13 cellular contexts compared by ENCODE assay signal in genomic region chr15:39622660-39623549, GRCh38. TPM values are rescaled to one million over a fixed set of nuclear protein-coding genes. Genes with fewer than 3 reads are reported as not detected.
DNase-seq lines count a peak whose midpoint lies in the region; ATAC-seq and FAIRE-seq lines count a peak whose summit lies in the region.
"Had no signal": no experiment of that assay in that cellular context is flagged by ENCODE, and none has a peak within 500 bp of the region (broad histone marks: within the 10 kb centered on the region; RNA-seq: fewer than 3 reads in every experiment).

No MANE protein-coding gene starts in this region.

- H3K4me1 Mint-ChIP-seq in CD4-positive, CD25-positive, alpha-beta regulatory T cell: peaks cover 27 to 52% (median 40%) of the 10 kb centered on the region in 4 donors

- H3K9me3 Mint-ChIP-seq in CD4-positive, CD25-positive, alpha-beta regulatory T cell: peaks cover 0 to 8% (median 1%) of the 10 kb centered on the region in 7 donors

- no peak overlapping the region for H3K9ac ChIP-seq in neuronal stem cell (ENCODE audit: low read depth, low read length, poor library complexity)

- H3K4me3 Mint-ChIP-seq in CD4-positive, CD25-positive, alpha-beta regulatory T cell: peak overlapping the region in 1 of 4 donors; percentile 18
- H3K4me3 Mint-ChIP-seq: CD14-positive monocyte, memory B cell had no signal

- peak overlapping the region; percentile 16 to 95 (median 27) for H3K27ac Mint-ChIP-seq in CD4-positive, CD25-positive, alpha-beta regulatory T cell
- H3K27ac Mint-ChIP-seq: memory B cell had no signal

- H3K27me3 ChIP-seq in CD4-positive, CD25-positive, alpha-beta regulatory T cell (ENCODE audit: control insufficient read depth, insufficient read depth, low read length): no peaks in the 10 kb centered on the region
- H3K27me3 ChIP-seq in neuronal stem cell (ENCODE audit: control insufficient read depth in 3 of 3, insufficient read depth in 3 of 3, low read depth in 1 of 3, low read length in 3 of 3): no peaks in the 10 kb centered on the region

- H3K4me1 ChIP-seq in CD4-positive, CD25-positive, alpha-beta regulatory T cell (ENCODE audit: control insufficient read depth, insufficient read depth, low read length, poor library complexity, severe bottlenecking): peaks cover 37% of the 10 kb centered on the region
- peaks cover 0 to 1% of the 10 kb centered on the region in 2 donors for H3K4me1 ChIP-seq in neuronal stem cell (ENCODE audit: control insufficient read depth in 2 of 2, insufficient read depth in 1 of 2, low read depth in 1 of 2, low read length in 2 of 2)

- no peak for ATAC-seq in CD4-positive, CD25-positive, alpha-beta regulatory T cell (ENCODE audit: low read depth in 2 of 2)
- ATAC-seq in GM18909 (IDR thresholded peaks at IDR 0.05; ENCODE audit: poor library complexity, unreplicated experiment) (peak; percentile 7), HG03571 (IDR thresholded peaks at IDR 0.05; ENCODE audit: unreplicated experiment) (peak; percentile 8), GM19328 (IDR thresholded peaks at IDR 0.05; ENCODE audit: unreplicated experiment) (no peak), left lobe of liver (no peak)
- ATAC-seq: psoas muscle, SK-N-SH treated with all-trans-retinoic acid at 6 μM for 48 hours had no signal

- H3K79me1 ChIP-seq in neuronal stem cell (ENCODE audit: low read depth, low read length): no peaks in the 10 kb centered on the region

- peak overlapping the region; percentile 63 for H3K27ac ChIP-seq in CD4-positive, CD25-positive, alpha-beta regulatory T cell (ENCODE audit: insufficient read depth, low read length, poor library complexity, severe bottlenecking)
- no peak overlapping the region for H3K27ac ChIP-seq in neuronal stem cell (replicated peaks; ENCODE audit: low read length)
- H3K27ac ChIP-seq: psoas muscle had no signal

- H2BK120ac ChIP-seq in neuronal stem cell (ENCODE audit: low read depth, low read length): no peak overlapping the region

- no peak overlapping the region for H3K14ac ChIP-seq in neuronal stem cell (ENCODE audit: low read length)

- H3K36me3 ChIP-seq in CD4-positive, CD25-positive, alpha-beta regulatory T cell (ENCODE audit: control insufficient read depth, insufficient read depth, low read length): no peaks in the 10 kb centered on the region
- H3K36me3 ChIP-seq in neuronal stem cell (replicated peaks in 1 of 2; ENCODE audit: control insufficient read depth in 2 of 2, insufficient read depth in 2 of 2, low read length in 2 of 2): no peaks in the 10 kb centered on the region

- H3K36me3 Mint-ChIP-seq in CD4-positive, CD25-positive, alpha-beta regulatory T cell: no peaks in the 10 kb centered on the region
- H3K36me3 Mint-ChIP-seq: CD14-positive monocyte had no signal

- no peaks in the 10 kb centered on the region for H3K9me3 ChIP-seq in CD4-positive, CD25-positive, alpha-beta regulatory T cell (ENCODE audit: control insufficient read depth in 2 of 2, low read length in 2 of 2)
- H3K9me3 ChIP-seq in neuronal stem cell (replicated peaks in 1 of 2; ENCODE audit: control insufficient read depth in 2 of 2, insufficient read depth in 1 of 2, low read depth in 1 of 2, low read length in 2 of 2): peaks cover 0 to 4% of the 10 kb centered on the region in 2 donors
- H3K9me3 ChIP-seq: psoas muscle had no signal

- no peak overlapping the region for H2BK12ac ChIP-seq in neuronal stem cell (ENCODE audit: low read length)

- no peak overlapping the region for H2AFZ ChIP-seq in neuronal stem cell (ENCODE audit: low read length)

- no peak overlapping the region for H3K4ac ChIP-seq in neuronal stem cell (ENCODE audit: low read length)

- no peak overlapping the region for H3K18ac ChIP-seq in neuronal stem cell (ENCODE audit: low read length)

- no peak overlapping the region for H4K91ac ChIP-seq in neuronal stem cell (ENCODE audit: low read depth, low read length, poor library complexity)

- no peak overlapping the region for H3K23ac ChIP-seq in neuronal stem cell (ENCODE audit: low read depth, low read length, poor library complexity)

- no peak for DNase-seq in CD4-positive, CD25-positive, alpha-beta regulatory T cell
- DNase-seq in amniotic epithelial cell (ENCODE audit: low read depth) (peak; percentile 32), neuronal stem cell (ENCODE audit: low spot score) (no peak), left lobe of liver (ENCODE audit: low spot score) (no peak), HTR-8/SVneo (ENCODE audit: insufficient read length, low spot score) (no peak)
- DNase-seq: KG1, psoas muscle had no signal

- no peak for FAIRE-seq in HTR-8/SVneo (lab: Jason Lieb, UNC)

- H3K27me3 Mint-ChIP-seq in CD4-positive, CD25-positive, alpha-beta regulatory T cell: peaks cover 14% of the 10 kb centered on the region
- H3K27me3 Mint-ChIP-seq: memory B cell had no signal

- no peak overlapping the region for H2BK15ac ChIP-seq in neuronal stem cell (ENCODE audit: low read length)

- peak overlapping the region; percentile 14 for H3K4me3 ChIP-seq in CD4-positive, CD25-positive, alpha-beta regulatory T cell (ENCODE audit: low read depth, low read length)
- H3K4me3 ChIP-seq in neuronal stem cell (ENCODE audit: low read length in 2 of 2): no peak overlapping the region
- H3K4me3 ChIP-seq: psoas muscle had no signal

- no peak overlapping the region for H2AK5ac ChIP-seq in neuronal stem cell (ENCODE audit: low read depth, low read length)

- H3K4me2 ChIP-seq in neuronal stem cell (ENCODE audit: insufficient read depth, low read length, poor library complexity, severe bottlenecking): no peak overlapping the region

- no peak overlapping the region for H2BK5ac ChIP-seq in neuronal stem cell (ENCODE audit: low read length)

- no peak overlapping the region for H4K8ac ChIP-seq in neuronal stem cell (ENCODE audit: low read depth, low read length)

- WGBS in neuronal stem cell (ENCODE audit: extremely low coverage in 2 of 2, insufficient read length in 2 of 2, insufficient replicate concordance in 1 of 2), 2 donors: no CpG with 5 or more reads among the region's 7 CpGs

RNA-seq across cellular contexts. Expression of gene THBS1, which starts 42.0 kb away (rescaled TPM):
- total RNA-seq in CD4-positive, CD25-positive, alpha-beta regulatory T cell: 9.2 TPM
- under 1 TPM in 2 of 4 donors, not detected in 2; 0.02 to 0.05 TPM for polyA plus RNA-seq in CD4-positive, CD25-positive, alpha-beta regulatory T cell
- 3.1 TPM for polyA plus RNA-seq in neuronal stem cell (2013, experiment 1 of 2)
- polyA plus RNA-seq in neuronal stem cell (2013, experiment 2 of 2): 3.8 TPM
- 20.1 TPM for total RNA-seq in left lobe of liver

Comparison
In these comparisons a context has a peak if more than half of its experiments do, and no peak if none do; other contexts are left out.
1. ATAC-seq: peak in GM18909 (single experiment) and HG03571 (single experiment); none in CD4-positive, CD25-positive, alpha-beta regulatory T cell (0 of 2), GM19328 (single experiment) and left lobe of liver (single experiment).